8 cellular contexts compared by ENCODE assay signal in genomic region chr13:30114586-30115256, GRCh38.
DNase-seq lines count a peak whose midpoint lies in the region; ATAC-seq and TF ChIP-seq lines count a peak whose summit lies in the region.

No MANE protein-coding gene starts in this region.

- CTCF ChIA-PET in AG04449 (lab: Yijun Ruan, JAX) = interaction anchor here (0.6 to 9.9 kb wide), 76 partner anchors 10 to 752 kb away, joined by 3 to 360 read pairs (median 4); partner anchors contain the start of gene UBL3

- POLR2A ChIA-PET in AG04449 (lab: Yijun Ruan, JAX) = interaction anchor here (0.7 to 1.8 kb wide), 4 partner anchors 253 to 343 kb away, joined by 3 to 7 read pairs (median 4); partner anchors contain the start of gene UBL3

- ATAC-seq in GM18858 (IDR thresholded peaks at IDR 0.05; ENCODE audit: unreplicated experiment) = peak; percentile 70
- ATAC-seq in HG03097 (IDR thresholded peaks at IDR 0.05; ENCODE audit: low FRiP score, unreplicated experiment) = peak; percentile 72

- no peak for DNase-seq in AG04449 (ENCODE audit: low read depth, low spot score)
- peak; percentile 59 for DNase-seq in NCI-H2171 treated with DMSO at 0.1 percent for 48 hours (lab: John Stamatoyannopoulos, UW)
- peak; percentile 76 for DNase-seq in activated CD4-positive, CD25-positive, alpha-beta regulatory T cell treated with anti-CD3 and anti-CD28 coated beads, Interleukin-2, amount 50 U/mL, for 16 hours (ENCODE audit: low read depth, low spot score)
- peak; percentile 83 for DNase-seq in cerebellar cortex (ENCODE audit: low spot score)
- peak; percentile 71 for DNase-seq in kidney glomerular epithelial cell (lab: John Stamatoyannopoulos, UW)
- DNase-seq in stimulated activated CD4-positive, alpha-beta T cell treated with anti-CD3 and anti-CD28 coated beads, Interleukin-1b, Interleukin-23, amount 100 ng/mL, for 1 hour (ENCODE audit: low read depth in 2 of 2) = peak; percentile 87 to 94

- TF ChIP-seq CTCF in AG04449 (IDR thresholded peaks at IDR 0.05; ENCODE audit: insufficient read depth, low read length, missing control alignments) = peak; percentile 95

- H3K4me3 ChIP-seq in AG04449 (ENCODE audit: low read depth, low read length) = peak overlapping the region; percentile 60
